Comparison of ENCODE assay signal across 8 cellular contexts in genomic region chr9:89483592-89484474, GRCh38. TPM values are rescaled to one million over a fixed set of nuclear protein-coding genes. Genes with fewer than 3 reads are reported as not detected.
A peak's percentile ranks its signal among the peaks of the same experiment; 100 is the strongest.
DNase-seq lines count a peak whose midpoint lies in the region; ATAC-seq and TF ChIP-seq lines count a peak whose summit lies in the region.

No MANE protein-coding gene starts in this region.

- intact Hi-C loops in vagina (cut with DNase I): no loop called here

- DNase-seq in activated CD8-positive, alpha-beta memory T cell treated with anti-CD3 and anti-CD28 coated beads, Interleukin-2, amount 50 U/mL, for 48 hours: peak; percentile 84
- DNase-seq in memory B cell (ENCODE audit: low spot score in 2 of 2): peak; percentile 44 to 63
- DNase-seq in vagina (ENCODE audit: extremely low spot score in 2 of 2): no peak
- no peak for DNase-seq in GDM1 (lab: John Stamatoyannopoulos, UW)
- DNase-seq in DMS53 (lab: John Stamatoyannopoulos, UW): no peak
- DNase-seq in SIG-M5 (lab: John Stamatoyannopoulos, UW): no peak

- TF ChIP-seq CTCF in vagina (IDR thresholded peaks at IDR 0.05): no peak

- H3K27me3 Mint-ChIP-seq in memory B cell: no peaks in the 10 kb centered on the region

- H3K27me3 ChIP-seq in vagina: no peaks in the 10 kb centered on the region

- no peak overlapping the region for H3K27ac ChIP-seq in vagina

- peak overlapping the region; percentile 98 for H3K27ac Mint-ChIP-seq in memory B cell

- TF ChIP-seq POLR2A in vagina (IDR thresholded peaks at IDR 0.05): no peak

- H3K36me3 Mint-ChIP-seq in memory B cell: peaks cover 27% of the 10 kb centered on the region

- H3K9me3 Mint-ChIP-seq in memory B cell: no peaks in the 10 kb centered on the region

- no peaks in the 10 kb centered on the region for H3K9me3 ChIP-seq in vagina

- ATAC-seq in GM19397 (IDR thresholded peaks at IDR 0.05; ENCODE audit: unreplicated experiment) (peak; percentile 75), HG03342 (IDR thresholded peaks at IDR 0.05; ENCODE audit: unreplicated experiment) (peak; percentile 75), memory B cell (ENCODE audit: low read depth) (peak; percentile 73)

- peaks cover 12% of the 10 kb centered on the region for H3K4me1 ChIP-seq in vagina

- H3K4me3 Mint-ChIP-seq in memory B cell: peak overlapping the region; percentile 88

- peaks cover 63% of the 10 kb centered on the region for H3K4me1 Mint-ChIP-seq in memory B cell

- H3K4me3 ChIP-seq in vagina: peak overlapping the region in 1 of 2 donors; percentile 6

- no peaks in the 10 kb centered on the region for H3K36me3 ChIP-seq in vagina

RNA-seq across cellular contexts. Expression of gene SEMA4D, which starts 14.1 kb away (rescaled TPM):
- total RNA-seq in vagina: 39.3 TPM

Comparison
In these comparisons a context has a peak if more than half of its experiments do, and no peak if none do; other contexts are left out.
1. DNase-seq: peak in activated CD8-positive, alpha-beta memory T cell treated with anti-CD3 and anti-CD28 coated beads, Interleukin-2, amount 50 U/mL, for 48 hours (single experiment) and memory B cell (2 of 2); none in vagina (0 of 2), GDM1 (single experiment), DMS53 (single experiment) and SIG-M5 (single experiment).
2. Peak in every context shown above with its lines, with median percentiles within 50 percentile points of each other: ATAC-seq.